1 cellular context compared by ENCODE assay signal in the genomic region with DNA sequence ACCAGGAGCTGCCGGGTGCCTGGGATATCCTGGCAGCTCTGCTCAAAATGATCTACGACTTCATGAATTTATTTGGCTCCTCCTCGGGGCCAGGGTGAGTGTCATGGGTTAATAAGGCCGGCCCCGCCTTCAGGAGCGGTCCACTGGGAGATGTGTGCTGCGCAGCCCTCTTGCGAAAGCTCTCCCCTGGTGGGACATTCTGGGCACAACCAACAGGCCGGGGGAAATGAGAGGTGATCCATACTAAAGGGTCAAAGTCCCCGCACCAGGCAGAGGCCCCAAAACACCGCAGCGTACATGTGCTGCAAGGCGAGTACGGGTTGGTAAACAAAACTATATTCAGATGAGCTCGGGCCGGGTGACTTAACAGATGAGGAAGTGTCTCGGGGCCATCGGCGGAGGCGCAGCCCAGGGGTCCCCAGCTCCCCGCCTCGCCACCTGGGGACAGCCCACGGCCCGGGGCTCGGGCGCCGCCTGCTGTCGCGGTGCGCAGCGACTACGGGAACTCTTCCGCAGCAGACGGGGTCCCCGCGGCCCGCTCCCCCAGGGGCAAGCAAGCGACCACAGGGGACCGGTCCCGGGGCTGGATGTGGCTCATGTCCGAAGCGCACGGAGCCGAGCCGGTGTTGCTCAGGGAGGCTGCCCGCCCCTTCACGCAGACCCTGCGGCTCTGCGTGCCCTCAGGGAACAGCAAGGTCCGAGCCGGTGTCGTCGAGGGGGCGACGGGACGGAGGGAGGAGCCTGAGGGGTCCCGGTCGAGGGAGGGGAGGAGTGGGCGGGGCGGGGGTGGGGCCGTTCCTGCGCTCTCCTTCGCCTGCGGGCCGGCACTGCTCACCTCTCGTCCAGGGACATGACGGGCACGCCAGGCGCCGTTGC.
A peak's percentile ranks its signal among the peaks of the same experiment; 100 is the strongest.
TF ChIP-seq lines count a peak whose summit lies in the region.

A gene with protein sequence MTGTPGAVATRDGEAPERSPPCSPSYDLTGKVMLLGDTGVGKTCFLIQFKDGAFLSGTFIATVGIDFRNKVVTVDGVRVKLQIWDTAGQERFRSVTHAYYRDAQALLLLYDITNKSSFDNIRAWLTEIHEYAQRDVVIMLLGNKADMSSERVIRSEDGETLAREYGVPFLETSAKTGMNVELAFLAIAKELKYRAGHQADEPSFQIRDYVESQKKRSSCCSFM (plus strand): TSS at position 834 of the 876 bp plus-strand sequence. CDS start 17 bp downstream, at position 851.

TF ChIP-seq in HepG2, 621 proteins besides CTCF, POLR2A, EP300 and RAD21 (continued from another document and continues in another):
- TF ChIP-seq ZNF746 (CRISPR knock-in tag; IDR thresholded peaks at IDR 0.05) = peak; percentile 96
- TF ChIP-seq GPN1 (CRISPR knock-in tag; IDR thresholded peaks at IDR 0.05; ENCODE audit: borderline replicate concordance) = no peak
- TF ChIP-seq, protein P1, sequence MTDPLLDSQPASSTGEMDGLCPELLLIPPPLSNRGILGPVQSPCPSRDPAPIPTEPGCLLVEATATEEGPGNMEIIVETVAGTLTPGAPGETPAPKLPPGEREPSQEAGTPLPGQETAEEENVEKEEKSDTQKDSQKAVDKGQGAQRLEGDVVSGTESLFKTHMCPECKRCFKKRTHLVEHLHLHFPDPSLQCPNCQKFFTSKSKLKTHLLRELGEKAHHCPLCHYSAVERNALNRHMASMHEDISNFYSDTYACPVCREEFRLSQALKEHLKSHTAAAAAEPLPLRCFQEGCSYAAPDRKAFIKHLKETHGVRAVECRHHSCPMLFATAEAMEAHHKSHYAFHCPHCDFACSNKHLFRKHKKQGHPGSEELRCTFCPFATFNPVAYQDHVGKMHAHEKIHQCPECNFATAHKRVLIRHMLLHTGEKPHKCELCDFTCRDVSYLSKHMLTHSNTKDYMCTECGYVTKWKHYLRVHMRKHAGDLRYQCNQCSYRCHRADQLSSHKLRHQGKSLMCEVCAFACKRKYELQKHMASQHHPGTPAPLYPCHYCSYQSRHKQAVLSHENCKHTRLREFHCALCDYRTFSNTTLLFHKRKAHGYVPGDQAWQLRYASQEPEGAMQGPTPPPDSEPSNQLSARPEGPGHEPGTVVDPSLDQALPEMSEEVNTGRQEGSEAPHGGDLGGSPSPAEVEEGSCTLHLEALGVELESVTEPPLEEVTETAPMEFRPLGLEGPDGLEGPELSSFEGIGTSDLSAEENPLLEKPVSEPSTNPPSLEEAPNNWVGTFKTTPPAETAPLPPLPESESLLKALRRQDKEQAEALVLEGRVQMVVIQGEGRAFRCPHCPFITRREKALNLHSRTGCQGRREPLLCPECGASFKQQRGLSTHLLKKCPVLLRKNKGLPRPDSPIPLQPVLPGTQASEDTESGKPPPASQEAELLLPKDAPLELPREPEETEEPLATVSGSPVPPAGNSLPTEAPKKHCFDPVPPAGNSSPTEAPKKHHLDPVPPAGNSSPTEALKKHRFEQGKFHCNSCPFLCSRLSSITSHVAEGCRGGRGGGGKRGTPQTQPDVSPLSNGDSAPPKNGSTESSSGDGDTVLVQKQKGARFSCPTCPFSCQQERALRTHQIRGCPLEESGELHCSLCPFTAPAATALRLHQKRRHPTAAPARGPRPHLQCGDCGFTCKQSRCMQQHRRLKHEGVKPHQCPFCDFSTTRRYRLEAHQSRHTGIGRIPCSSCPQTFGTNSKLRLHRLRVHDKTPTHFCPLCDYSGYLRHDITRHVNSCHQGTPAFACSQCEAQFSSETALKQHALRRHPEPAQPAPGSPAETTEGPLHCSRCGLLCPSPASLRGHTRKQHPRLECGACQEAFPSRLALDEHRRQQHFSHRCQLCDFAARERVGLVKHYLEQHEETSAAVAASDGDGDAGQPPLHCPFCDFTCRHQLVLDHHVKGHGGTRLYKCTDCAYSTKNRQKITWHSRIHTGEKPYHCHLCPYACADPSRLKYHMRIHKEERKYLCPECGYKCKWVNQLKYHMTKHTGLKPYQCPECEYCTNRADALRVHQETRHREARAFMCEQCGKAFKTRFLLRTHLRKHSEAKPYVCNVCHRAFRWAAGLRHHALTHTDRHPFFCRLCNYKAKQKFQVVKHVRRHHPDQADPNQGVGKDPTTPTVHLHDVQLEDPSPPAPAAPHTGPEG (CRISPR knock-in tag; IDR thresholded peaks at IDR 0.05) = 0 out of 2 replicates have a peak, but pooled peaks have one; percentile 42
- TF ChIP-seq SUZ12 (IDR thresholded peaks at IDR 0.05; ENCODE audit: low read depth, low read length) = no peak
- TF ChIP-seq GLI4 (CRISPR knock-in tag; IDR thresholded peaks at IDR 0.05; ENCODE audit: borderline replicate concordance) = no peak; the same call in 1 of the 2 replicates
- 0 out of 2 replicates have a peak, but pooled peaks have one; percentile 36 for TF ChIP-seq RARG (CRISPR knock-in tag; IDR thresholded peaks at IDR 0.05; ENCODE audit: low read depth)
- peak; percentile 41 for TF ChIP-seq SOX13 (IDR thresholded peaks at IDR 0.05)
- peak in 1 of 2 experiments; percentile 71; a peak in 2 of 4 replicates for TF ChIP-seq SOX13 (CRISPR knock-in tag; conservative IDR thresholded peaks at IDR 0.05 in 1 of 2, IDR thresholded peaks at IDR 0.05 in 1 of 2)
- 0 out of 2 replicates have a peak, but pooled peaks have one; percentile 52 for TF ChIP-seq ZNF484 (CRISPR knock-in tag; IDR thresholded peaks at IDR 0.05; ENCODE audit: borderline replicate concordance, low read depth)
- peak; percentile 67; the same call in 1 of the 2 replicates for TF ChIP-seq BCL6 (CRISPR knock-in tag; IDR thresholded peaks at IDR 0.05)
- TF ChIP-seq, protein P2, sequence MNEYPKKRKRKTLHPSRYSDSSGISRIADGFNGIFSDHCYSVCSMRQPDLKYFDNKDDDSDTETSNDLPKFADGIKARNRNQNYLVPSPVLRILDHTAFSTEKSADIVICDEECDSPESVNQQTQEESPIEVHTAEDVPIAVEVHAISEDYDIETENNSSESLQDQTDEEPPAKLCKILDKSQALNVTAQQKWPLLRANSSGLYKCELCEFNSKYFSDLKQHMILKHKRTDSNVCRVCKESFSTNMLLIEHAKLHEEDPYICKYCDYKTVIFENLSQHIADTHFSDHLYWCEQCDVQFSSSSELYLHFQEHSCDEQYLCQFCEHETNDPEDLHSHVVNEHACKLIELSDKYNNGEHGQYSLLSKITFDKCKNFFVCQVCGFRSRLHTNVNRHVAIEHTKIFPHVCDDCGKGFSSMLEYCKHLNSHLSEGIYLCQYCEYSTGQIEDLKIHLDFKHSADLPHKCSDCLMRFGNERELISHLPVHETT (CRISPR knock-in tag; conservative IDR thresholded peaks at IDR 0.05) = peak; percentile 78
- TF ChIP-seq ZNF3 (CRISPR knock-in tag; IDR thresholded peaks at IDR 0.05) = peak; percentile 51; the same call in 1 of the 2 replicates
- peak; percentile 83; the same call in 1 of the 2 replicates for TF ChIP-seq ZNF788 (CRISPR knock-in tag; IDR thresholded peaks at IDR 0.05; ENCODE audit: borderline replicate concordance)
- TF ChIP-seq ZNF441 (CRISPR knock-in tag; IDR thresholded peaks at IDR 0.05; ENCODE audit: borderline replicate concordance) = peak; percentile 53; the same call in 1 of the 2 replicates
- TF ChIP-seq ZFY (CRISPR knock-in tag; IDR thresholded peaks at IDR 0.05) = peak; percentile 74
- peak; percentile 78 for TF ChIP-seq LCORL (IDR thresholded peaks at IDR 0.05)
- TF ChIP-seq LCORL (CRISPR knock-in tag; IDR thresholded peaks at IDR 0.05) = peak; percentile 100
- peak; percentile 100 for TF ChIP-seq ZNF777 (CRISPR knock-in tag; IDR thresholded peaks at IDR 0.05)
- TF ChIP-seq THYN1 (CRISPR knock-in tag; IDR thresholded peaks at IDR 0.05; ENCODE audit: borderline replicate concordance, low read depth) = 0 out of 2 replicates have a peak, but pooled peaks have one; percentile 25
- peak; percentile 82 for TF ChIP-seq HDAC1 (CRISPR knock-in tag; IDR thresholded peaks at IDR 0.05)
- peak; percentile 88 for TF ChIP-seq ZNF543 (CRISPR knock-in tag; IDR thresholded peaks at IDR 0.05)
- peak; percentile 93 for TF ChIP-seq MYC (CRISPR knock-in tag; IDR thresholded peaks at IDR 0.05; ENCODE audit: borderline replicate concordance)
- TF ChIP-seq HMG20B (CRISPR knock-in tag; conservative IDR thresholded peaks at IDR 0.05) = peak; percentile 93
- peak; percentile 70; the same call in 1 of the 2 replicates for TF ChIP-seq ZNF749 (CRISPR knock-in tag; IDR thresholded peaks at IDR 0.05; ENCODE audit: borderline replicate concordance)
- TF ChIP-seq, protein P3, sequence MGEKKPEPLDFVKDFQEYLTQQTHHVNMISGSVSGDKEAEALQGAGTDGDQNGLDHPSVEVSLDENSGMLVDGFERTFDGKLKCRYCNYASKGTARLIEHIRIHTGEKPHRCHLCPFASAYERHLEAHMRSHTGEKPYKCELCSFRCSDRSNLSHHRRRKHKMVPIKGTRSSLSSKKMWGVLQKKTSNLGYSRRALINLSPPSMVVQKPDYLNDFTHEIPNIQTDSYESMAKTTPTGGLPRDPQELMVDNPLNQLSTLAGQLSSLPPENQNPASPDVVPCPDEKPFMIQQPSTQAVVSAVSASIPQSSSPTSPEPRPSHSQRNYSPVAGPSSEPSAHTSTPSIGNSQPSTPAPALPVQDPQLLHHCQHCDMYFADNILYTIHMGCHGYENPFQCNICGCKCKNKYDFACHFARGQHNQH (CRISPR knock-in tag; IDR thresholded peaks at IDR 0.05) = peak; percentile 75
- no peak for TF ChIP-seq TRIM24 (CRISPR knock-in tag; IDR thresholded peaks at IDR 0.05)
- TF ChIP-seq PHF20 (CRISPR knock-in tag; IDR thresholded peaks at IDR 0.05) = peak; percentile 54
- 0 out of 2 replicates have a peak, but pooled peaks have one; percentile 50 for TF ChIP-seq ZNF296 (CRISPR knock-in tag; conservative IDR thresholded peaks at IDR 0.05)
- 0 out of 2 replicates have a peak, but pooled peaks have one; percentile 64 for TF ChIP-seq ZNF329 (CRISPR knock-in tag; IDR thresholded peaks at IDR 0.05; ENCODE audit: low read depth)
- TF ChIP-seq MEF2D (CRISPR knock-in tag; IDR thresholded peaks at IDR 0.05) = peak; percentile 83
- TF ChIP-seq, protein P4, sequence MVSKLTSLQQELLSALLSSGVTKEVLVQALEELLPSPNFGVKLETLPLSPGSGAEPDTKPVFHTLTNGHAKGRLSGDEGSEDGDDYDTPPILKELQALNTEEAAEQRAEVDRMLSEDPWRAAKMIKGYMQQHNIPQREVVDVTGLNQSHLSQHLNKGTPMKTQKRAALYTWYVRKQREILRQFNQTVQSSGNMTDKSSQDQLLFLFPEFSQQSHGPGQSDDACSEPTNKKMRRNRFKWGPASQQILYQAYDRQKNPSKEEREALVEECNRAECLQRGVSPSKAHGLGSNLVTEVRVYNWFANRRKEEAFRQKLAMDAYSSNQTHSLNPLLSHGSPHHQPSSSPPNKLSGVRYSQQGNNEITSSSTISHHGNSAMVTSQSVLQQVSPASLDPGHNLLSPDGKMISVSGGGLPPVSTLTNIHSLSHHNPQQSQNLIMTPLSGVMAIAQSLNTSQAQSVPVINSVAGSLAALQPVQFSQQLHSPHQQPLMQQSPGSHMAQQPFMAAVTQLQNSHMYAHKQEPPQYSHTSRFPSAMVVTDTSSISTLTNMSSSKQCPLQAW (CRISPR knock-in tag; IDR thresholded peaks at IDR 0.05) = peak; percentile 90
- peak; percentile 87; the same call in 1 of the 2 replicates for TF ChIP-seq ZNF556 (CRISPR knock-in tag; IDR thresholded peaks at IDR 0.05; ENCODE audit: borderline replicate concordance)
- TF ChIP-seq ZFX (CRISPR knock-in tag; IDR thresholded peaks at IDR 0.05; ENCODE audit: low read depth) = peak; percentile 84
- peak; percentile 88; the same call in 1 of the 2 replicates for TF ChIP-seq ZFP1 (CRISPR knock-in tag; IDR thresholded peaks at IDR 0.05)
- peak; percentile 53 for TF ChIP-seq ZNF263 (CRISPR knock-in tag; IDR thresholded peaks at IDR 0.05)
- no peak for TF ChIP-seq ZNF616 (CRISPR knock-in tag; IDR thresholded peaks at IDR 0.05; ENCODE audit: low read depth)
- peak; percentile 93 for TF ChIP-seq SP5 (CRISPR knock-in tag; IDR thresholded peaks at IDR 0.05; ENCODE audit: borderline replicate concordance, low read depth)
- TF ChIP-seq ZBTB1 (CRISPR knock-in tag; IDR thresholded peaks at IDR 0.05; ENCODE audit: borderline replicate concordance) = no peak
- TF ChIP-seq KMT2A (CRISPR knock-in tag; IDR thresholded peaks at IDR 0.05) = peak; percentile 19; the same call in 1 of the 2 replicates
- TF ChIP-seq AGO1 (IDR thresholded peaks at IDR 0.05; ENCODE audit: low read depth, low read length, poor library complexity, severe bottlenecking) = no peak
- TF ChIP-seq SALL1 (CRISPR knock-in tag; IDR thresholded peaks at IDR 0.05) = peak; percentile 98
- TF ChIP-seq, protein P5, sequence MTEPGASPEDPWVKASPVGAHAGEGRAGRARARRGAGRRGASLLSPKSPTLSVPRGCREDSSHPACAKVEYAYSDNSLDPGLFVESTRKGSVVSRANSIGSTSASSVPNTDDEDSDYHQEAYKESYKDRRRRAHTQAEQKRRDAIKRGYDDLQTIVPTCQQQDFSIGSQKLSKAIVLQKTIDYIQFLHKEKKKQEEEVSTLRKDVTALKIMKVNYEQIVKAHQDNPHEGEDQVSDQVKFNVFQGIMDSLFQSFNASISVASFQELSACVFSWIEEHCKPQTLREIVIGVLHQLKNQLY (CRISPR knock-in tag; IDR thresholded peaks at IDR 0.05) = peak; percentile 82
- no peak; the same call in none of the 2 replicates for TF ChIP-seq MXD4 (CRISPR knock-in tag; IDR thresholded peaks at IDR 0.05)
- TF ChIP-seq TBX2 (CRISPR knock-in tag; IDR thresholded peaks at IDR 0.05; ENCODE audit: borderline replicate concordance) = peak; percentile 95
- TF ChIP-seq, protein P6, sequence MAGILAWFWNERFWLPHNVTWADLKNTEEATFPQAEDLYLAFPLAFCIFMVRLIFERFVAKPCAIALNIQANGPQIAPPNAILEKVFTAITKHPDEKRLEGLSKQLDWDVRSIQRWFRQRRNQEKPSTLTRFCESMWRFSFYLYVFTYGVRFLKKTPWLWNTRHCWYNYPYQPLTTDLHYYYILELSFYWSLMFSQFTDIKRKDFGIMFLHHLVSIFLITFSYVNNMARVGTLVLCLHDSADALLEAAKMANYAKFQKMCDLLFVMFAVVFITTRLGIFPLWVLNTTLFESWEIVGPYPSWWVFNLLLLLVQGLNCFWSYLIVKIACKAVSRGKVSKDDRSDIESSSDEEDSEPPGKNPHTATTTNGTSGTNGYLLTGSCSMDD (CRISPR knock-in tag; IDR thresholded peaks at IDR 0.05) = no peak
- peak; percentile 68 for TF ChIP-seq ZNF317 (CRISPR knock-in tag; IDR thresholded peaks at IDR 0.05)
- TF ChIP-seq PAWR (CRISPR knock-in tag; IDR thresholded peaks at IDR 0.05; ENCODE audit: borderline replicate concordance) = no peak
- peak; percentile 80 for TF ChIP-seq NFKBIZ (CRISPR knock-in tag; IDR thresholded peaks at IDR 0.05)
- TF ChIP-seq, protein P7, sequence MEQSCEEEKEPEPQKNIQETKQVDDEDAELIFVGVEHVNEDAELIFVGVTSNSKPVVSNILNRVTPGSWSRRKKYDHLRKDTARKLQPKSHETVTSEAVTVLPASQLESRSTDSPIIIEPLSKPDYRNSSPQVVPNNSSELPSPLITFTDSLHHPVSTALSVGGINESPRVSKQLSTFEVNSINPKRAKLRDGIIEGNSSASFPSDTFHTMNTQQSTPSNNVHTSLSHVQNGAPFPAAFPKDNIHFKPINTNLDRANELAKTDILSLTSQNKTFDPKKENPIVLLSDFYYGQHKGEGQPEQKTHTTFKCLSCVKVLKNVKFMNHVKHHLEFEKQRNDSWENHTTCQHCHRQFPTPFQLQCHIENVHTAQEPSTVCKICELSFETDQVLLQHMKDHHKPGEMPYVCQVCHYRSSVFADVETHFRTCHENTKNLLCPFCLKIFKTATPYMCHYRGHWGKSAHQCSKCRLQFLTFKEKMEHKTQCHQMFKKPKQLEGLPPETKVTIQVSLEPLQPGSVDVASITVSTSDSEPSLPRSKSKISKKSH (CRISPR knock-in tag; IDR thresholded peaks at IDR 0.05; ENCODE audit: borderline replicate concordance) = peak; percentile 23; the same call in 1 of the 2 replicates
